ENCODE assay signal across 19 cellular contexts in genomic region chr9:131700076-131700475, GRCh38. TPM values are rescaled to one million over a fixed set of nuclear protein-coding genes. Genes with fewer than 3 reads are reported as not detected.
DNase-seq lines count a peak whose midpoint lies in the region; ATAC-seq and TF ChIP-seq lines count a peak whose summit lies in the region.
"Had no signal": no experiment of that assay in that cellular context is flagged by ENCODE, and none has a peak within 500 bp of the region (broad histone marks: within the 10 kb centered on the region; RNA-seq: fewer than 3 reads in every experiment).

No MANE protein-coding gene starts in this region.

- H3K27ac ChIP-seq in left lung: peak overlapping the region; percentile 10 to 54
- H3K27ac ChIP-seq: neural progenitor cell had no signal

- peaks cover 4% of the 10 kb centered on the region for H3K36me3 Mint-ChIP-seq in activated naive CD4-positive, alpha-beta T cell treated with anti-CD3 and anti-CD28 coated beads, Interleukin-2, amount 50 U/mL, for 24 hours
- H3K36me3 Mint-ChIP-seq in T-cell: peaks cover 9% of the 10 kb centered on the region
- peaks cover 47% of the 10 kb centered on the region for H3K36me3 Mint-ChIP-seq in stimulated activated memory B cell treated with anti-CD40 and anti-IgM and Interleukin-4, amounts not matched to agents 10 μg/mL and 1 μg/mL and 100 μg/mL, for 72 hours
- H3K36me3 Mint-ChIP-seq: neural progenitor cell had no signal

- intact Hi-C loops in left lung (cut with DNase I): no loop called here

- POLR2A ChIA-PET in T-cell (lab: Charles Lee): no interaction called here

- peak overlapping the region; percentile 40 for H3K4me3 Mint-ChIP-seq in activated naive CD4-positive, alpha-beta T cell treated with anti-CD3 and anti-CD28 coated beads, Interleukin-2, amount 50 U/mL, for 24 hours
- no peak overlapping the region for H3K4me3 Mint-ChIP-seq in T-cell
- peak overlapping the region; percentile 8 for H3K4me3 Mint-ChIP-seq in stimulated activated memory B cell treated with anti-CD40 and anti-IgM and Interleukin-4, amounts not matched to agents 10 μg/mL and 1 μg/mL and 100 μg/mL, for 72 hours

- peak overlapping the region; percentile 87 for H3K27ac Mint-ChIP-seq in activated naive CD4-positive, alpha-beta T cell treated with anti-CD3 and anti-CD28 coated beads, Interleukin-2, amount 50 U/mL, for 24 hours
- peak overlapping the region; percentile 29 to 79 for H3K27ac Mint-ChIP-seq in T-cell
- peak overlapping the region; percentile 73 for H3K27ac Mint-ChIP-seq in stimulated activated memory B cell treated with anti-CD40 and anti-IgM and Interleukin-4, amounts not matched to agents 10 μg/mL and 1 μg/mL and 100 μg/mL, for 72 hours
- H3K27ac Mint-ChIP-seq: neural progenitor cell had no signal

- no peaks in the 10 kb centered on the region for H3K27me3 Mint-ChIP-seq in activated naive CD4-positive, alpha-beta T cell treated with anti-CD3 and anti-CD28 coated beads, Interleukin-2, amount 50 U/mL, for 24 hours
- H3K27me3 Mint-ChIP-seq in T-cell: no peaks in the 10 kb centered on the region
- H3K27me3 Mint-ChIP-seq in stimulated activated memory B cell treated with anti-CD40 and anti-IgM and Interleukin-4, amounts not matched to agents 10 μg/mL and 1 μg/mL and 100 μg/mL, for 72 hours: no peaks in the 10 kb centered on the region

- H3K27me3 ChIP-seq in left lung: no peaks in the 10 kb centered on the region
- H3K27me3 ChIP-seq: neural progenitor cell, sigmoid colon, tibial nerve had no signal

- TF ChIP-seq CTCF in left lung (IDR thresholded peaks at IDR 0.05): no peak

- no peak for DNase-seq in activated naive CD4-positive, alpha-beta T cell (lab: John Stamatoyannopoulos, UW)
- DNase-seq in T-cell (no peak), left lung (no peak), germinal center (ENCODE audit: low spot score) (no peak)
- DNase-seq: activated naive CD4-positive, alpha-beta T cell treated with Interleukin-2 at 50 U/mL for 16 hours; GF-D8; MM.1S; NCI-H1930; NCI-H510A treated with DMSO at 0.1 percent for 48 hours; sigmoid colon; stimulated activated CD4-positive, alpha-beta T cell treated with anti-CD3 and anti-CD28 coated beads, Interleukin-2, amount 100 ng/mL, for 48 hours had no signal

- no peak overlapping the region for H3K4me3 ChIP-seq in left lung
- H3K4me3 ChIP-seq: HAP-1, lung, neural progenitor cell, sigmoid colon, tibial nerve had no signal

- no peaks in the 10 kb centered on the region for H3K9me3 Mint-ChIP-seq in activated naive CD4-positive, alpha-beta T cell treated with anti-CD3 and anti-CD28 coated beads, Interleukin-2, amount 50 U/mL, for 24 hours
- H3K9me3 Mint-ChIP-seq in T-cell: no peaks in the 10 kb centered on the region
- H3K9me3 Mint-ChIP-seq in stimulated activated memory B cell treated with anti-CD40 and anti-IgM and Interleukin-4, amounts not matched to agents 10 μg/mL and 1 μg/mL and 100 μg/mL, for 72 hours: no peaks in the 10 kb centered on the region
- H3K9me3 Mint-ChIP-seq: neural progenitor cell had no signal

- no peaks in the 10 kb centered on the region for H3K36me3 ChIP-seq in left lung
- H3K36me3 ChIP-seq: HAP-1, neural progenitor cell, sigmoid colon, tibial nerve had no signal

- H3K4me1 Mint-ChIP-seq in activated naive CD4-positive, alpha-beta T cell treated with anti-CD3 and anti-CD28 coated beads, Interleukin-2, amount 50 U/mL, for 24 hours: peaks cover 93% of the 10 kb centered on the region
- peaks cover 76 to 94% (median 93%) of the 10 kb centered on the region in 3 donors for H3K4me1 Mint-ChIP-seq in T-cell
- H3K4me1 Mint-ChIP-seq in stimulated activated memory B cell treated with anti-CD40 and anti-IgM and Interleukin-4, amounts not matched to agents 10 μg/mL and 1 μg/mL and 100 μg/mL, for 72 hours: peaks cover 97% of the 10 kb centered on the region

- ATAC-seq in T-cell (replicated peaks in 1 of 4): no peak
- no peak for ATAC-seq in left lung
- ATAC-seq in stimulated activated memory B cell treated with anti-CD40 and anti-IgM and Interleukin-4, amounts not matched to agents 10 μg/mL and 1 μg/mL and 100 μg/mL, for 72 hours: no peak
- no peak for ATAC-seq in GM19467 (IDR thresholded peaks at IDR 0.05; ENCODE audit: unreplicated experiment)
- no peak for ATAC-seq in GM21526 (IDR thresholded peaks at IDR 0.05; ENCODE audit: low FRiP score, unreplicated experiment)

- CTCF ChIA-PET in T-cell (lab: Charles Lee): no interaction called here

- peaks cover 12 to 91% of the 10 kb centered on the region in 2 donors for H3K4me1 ChIP-seq in left lung

- H3K9me3 ChIP-seq in left lung: no peaks in the 10 kb centered on the region
- H3K9me3 ChIP-seq: HAP-1, sigmoid colon, tibial nerve had no signal

RNA-seq across cellular contexts. Expression of gene RAPGEF1, which starts 39.8 kb away (rescaled TPM):
- total RNA-seq in T-cell (100 to 1,000 TPM in 4 of 5 donors, 10 to 100 TPM in 1; 97.9 to 167 (median 139) TPM), left lung (100 to 1,000 TPM in 1 of 2 donors, 10 to 100 TPM in 1; 73.7 to 112 TPM)

Comparison
In these comparisons a context has a peak if more than half of its experiments do, and no peak if none do; other contexts are left out.
1. H3K4me3 Mint-ChIP-seq: peak in activated naive CD4-positive, alpha-beta T cell treated with anti-CD3 and anti-CD28 coated beads, Interleukin-2, amount 50 U/mL, for 24 hours (single experiment) and stimulated activated memory B cell treated with anti-CD40 and anti-IgM and Interleukin-4, amounts not matched to agents 10 μg/mL and 1 μg/mL and 100 μg/mL, for 72 hours (single experiment); none in T-cell (0 of 3).
2. Peak in every context shown above with its lines, with median percentiles within 50 percentile points of each other: H3K27ac Mint-ChIP-seq.